ENCODE assay signal across 8 cellular contexts in the genomic region with DNA sequence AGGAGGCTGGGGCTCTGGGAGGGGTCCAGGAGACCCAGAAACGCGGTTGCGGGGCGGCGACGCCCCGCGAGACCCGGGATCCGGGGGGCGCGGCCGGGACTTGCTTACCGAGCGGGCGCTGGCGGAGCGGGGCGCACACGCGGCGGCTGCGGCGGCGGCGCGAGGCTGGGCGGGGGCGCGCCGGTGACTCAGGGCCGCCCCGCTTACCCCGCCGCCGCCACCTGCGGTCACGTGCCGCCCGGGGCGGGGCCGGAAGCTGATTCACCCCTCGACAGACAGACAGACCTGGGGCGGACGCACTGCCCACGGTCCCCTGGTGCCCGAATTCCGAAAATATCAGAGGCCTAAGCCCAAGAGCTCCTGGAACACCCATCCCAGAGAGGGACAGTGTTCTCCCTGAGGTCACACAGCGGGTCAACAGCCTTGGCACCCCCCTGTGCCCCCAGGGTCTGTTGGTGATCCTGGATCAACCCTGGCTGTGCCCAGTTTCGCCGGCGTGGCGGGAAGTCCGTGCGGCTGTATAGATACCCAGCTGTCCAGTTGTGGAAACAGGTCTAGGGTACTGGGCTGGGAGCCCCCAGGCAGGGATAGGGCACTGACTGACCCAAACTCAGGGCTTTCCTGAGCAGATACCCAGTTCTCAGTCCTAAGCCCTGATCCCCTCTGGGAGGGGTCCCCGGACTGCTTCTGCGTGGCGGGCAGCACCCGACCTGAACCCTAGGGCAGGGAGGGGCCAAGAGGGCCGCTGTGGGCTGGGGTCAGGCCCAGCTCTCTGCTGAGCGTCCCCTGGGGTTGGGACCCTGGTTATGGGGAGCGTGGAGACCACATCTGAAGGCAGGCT. TPM values are rescaled to one million over a fixed set of nuclear protein-coding genes. Genes with fewer than 3 reads are reported as not detected.
DNase-seq lines count a peak whose midpoint lies in the region; ATAC-seq, FAIRE-seq and TF ChIP-seq lines count a peak whose summit lies in the region.

A gene with protein sequence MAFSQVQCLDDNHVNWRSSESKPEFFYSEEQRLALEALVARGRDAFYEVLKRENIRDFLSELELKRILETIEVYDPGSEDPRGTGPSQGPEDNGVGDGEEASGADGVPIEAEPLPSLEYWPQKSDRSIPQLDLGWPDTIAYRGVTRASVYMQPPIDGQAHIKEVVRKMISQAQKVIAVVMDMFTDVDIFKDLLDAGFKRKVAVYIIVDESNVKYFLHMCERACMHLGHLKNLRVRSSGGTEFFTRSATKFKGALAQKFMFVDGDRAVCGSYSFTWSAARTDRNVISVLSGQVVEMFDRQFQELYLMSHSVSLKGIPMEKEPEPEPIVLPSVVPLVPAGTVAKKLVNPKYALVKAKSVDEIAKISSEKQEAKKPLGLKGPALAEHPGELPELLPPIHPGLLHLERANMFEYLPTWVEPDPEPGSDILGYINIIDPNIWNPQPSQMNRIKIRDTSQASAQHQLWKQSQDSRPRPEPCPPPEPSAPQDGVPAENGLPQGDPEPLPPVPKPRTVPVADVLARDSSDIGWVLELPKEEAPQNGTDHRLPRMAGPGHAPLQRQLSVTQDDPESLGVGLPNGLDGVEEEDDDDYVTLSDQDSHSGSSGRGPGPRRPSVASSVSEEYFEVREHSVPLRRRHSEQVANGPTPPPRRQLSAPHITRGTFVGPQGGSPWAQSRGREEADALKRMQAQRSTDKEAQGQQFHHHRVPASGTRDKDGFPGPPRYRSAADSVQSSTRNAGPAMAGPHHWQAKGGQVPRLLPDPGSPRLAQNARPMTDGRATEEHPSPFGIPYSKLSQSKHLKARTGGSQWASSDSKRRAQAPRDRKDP (minus strand): TSS at position 164 of the 841 bp plus-strand sequence. CDS start 723 bp downstream, outside the sequence.

- ATAC-seq in HG02642 (IDR thresholded peaks at IDR 0.05; ENCODE audit: poor library complexity, unreplicated experiment) = peak; percentile 76
- peak; percentile 85 for ATAC-seq in activated CD8-positive, alpha-beta T cell treated with anti-CD3 and anti-CD28 coated beads, Interleukin-2, amount 10 ng/mL, durations not matched to agents 7 days and 5 days
- peak; percentile 85 for ATAC-seq in mucosa of descending colon

- H3K36me3 Mint-ChIP-seq in activated CD8-positive, alpha-beta T cell treated with anti-CD3 and anti-CD28 coated beads, Interleukin-2, amount 10 ng/mL, durations not matched to agents 7 days and 5 days (ENCODE audit: low read depth) = no peaks in the 10 kb centered on the region

- H3K27me3 Mint-ChIP-seq in activated CD8-positive, alpha-beta T cell treated with anti-CD3 and anti-CD28 coated beads, Interleukin-2, amount 10 ng/mL, durations not matched to agents 7 days and 5 days (ENCODE audit: low read depth) = peaks cover 19% of the 10 kb centered on the region

- H3K27me3 ChIP-seq in H1 (replicated peaks in 1 of 4; ENCODE audit: control insufficient read depth in 3 of 4, extremely low read depth in 1 of 4, insufficient read depth in 3 of 4, low read length in 3 of 4) = no peaks in the 10 kb centered on the region

- WGBS in H1 (ENCODE audit: extremely low coverage in 1 of 2, insufficient coverage in 1 of 2, insufficient read length in 1 of 2, insufficient replicate concordance in 2 of 2, low coverage in 1 of 2, low lambda C conversion rate in 2 of 2, missing lambda C conversion rate in 1 of 2), 2 experiments = 19% methylated on average over 42 of the region's 62 CpGs; no CpG with 5 or more reads in 1 of the 2 experiments

- H3K4me1 Mint-ChIP-seq in activated CD8-positive, alpha-beta T cell treated with anti-CD3 and anti-CD28 coated beads, Interleukin-2, amount 10 ng/mL, durations not matched to agents 7 days and 5 days (ENCODE audit: low read depth) = peaks cover 23% of the 10 kb centered on the region

- H4K8ac ChIP-seq in H1 (ENCODE audit: extremely low read depth, insufficient read depth, low read length) = peak within 1 kb of the TSS; percentile 92

- DNase-seq in NCI-H2227 (lab: John Stamatoyannopoulos, UW; ENCODE audit: unreplicated experiment) (peak; percentile 61), H1 (ENCODE audit: low read depth in 1 of 2, low spot score in 2 of 2) (peak; percentile 47 to 85), mucosa of descending colon (peak; percentile 93 to 96 (median 94)), DMS153 (lab: John Stamatoyannopoulos, UW) (no peak)
- peak; percentile 87 for DNase-seq in activated CD8-positive, alpha-beta T cell treated with anti-CD3 and anti-CD28 coated beads, Interleukin-2, amount 10 ng/mL, durations not matched to agents 7 days and 5 days
- peak; percentile 73 to 76 for DNase-seq in stimulated activated CD8-positive, alpha-beta memory T cell treated with anti-CD3 and anti-CD28 coated beads, Interleukin-7, amount 100 ng/mL, for 1 hour (ENCODE audit: low read depth in 2 of 2)

- no peak for TF ChIP-seq EP300 in H1 (IDR thresholded peaks at IDR 0.05; ENCODE audit: borderline replicate concordance in 1 of 2, low read depth in 2 of 2, low read length in 2 of 2)

- H2BK120ac ChIP-seq in H1 (replicated peaks; ENCODE audit: low read depth, low read length) = no peak within 1 kb of the TSS

- intact Hi-C loops in mucosa of descending colon (cut with DNase I, micrococcal nuclease) = no loop called here

- CTCF ChIA-PET in activated CD8-positive, alpha-beta T cell treated with anti-CD3 and anti-CD28 coated beads, Interleukin-2, amount 10 ng/mL, durations not matched to agents 7 days and 5 days (lab: Charles Lee) = interaction anchor here (1.2 kb wide), 1 partner anchor 45 kb away, joined by 3 read pairs; no protein-coding TSS in a partner anchor
- CTCF ChIA-PET in H1 (lab: Charles Lee; ENCODE audit: partially characterized antibody) = interaction anchor here (0.7 to 1.3 kb wide), 3 partner anchors 11 to 44 kb away, joined by 3 to 4 read pairs (median 3); no protein-coding TSS in a partner anchor

- peak within 1 kb of the TSS; percentile 84 for H4K91ac ChIP-seq in H1 (replicated peaks; ENCODE audit: insufficient read length, low read length)

- FAIRE-seq in H1 (lab: Jason Lieb, UNC) = no peak

- POLR2A ChIA-PET in activated CD8-positive, alpha-beta T cell treated with anti-CD3 and anti-CD28 coated beads, Interleukin-2, amount 10 ng/mL, durations not matched to agents 7 days and 5 days (lab: Charles Lee) = interaction anchor here (1.1 to 1.8 kb wide), 3 partner anchors 13 to 18 kb away, joined by 3 to 7 read pairs (median 4); no protein-coding TSS in a partner anchor
- POLR2A ChIA-PET in H1 (lab: Charles Lee; ENCODE audit: partially characterized antibody) = interaction anchor here (0.6 to 4.1 kb wide), 7 partner anchors 8 to 289 kb away, joined by 3 to 21 read pairs (median 3); no protein-coding TSS in a partner anchor

- peak within 1 kb of the TSS; percentile 68; the same call in 1 of the 2 replicates for H2AFZ ChIP-seq in H1 (ENCODE audit: low read length)

- H3K9ac ChIP-seq in H1 (replicated peaks in 1 of 4; ENCODE audit: extremely low read depth in 1 of 4, low read depth in 3 of 4, low read length in 3 of 4) = peak within 1 kb of the TSS; percentile 51 to 80 (median 60)

- no peak within 1 kb of the TSS for H3K23ac ChIP-seq in H1 (ENCODE audit: insufficient read length)

- H2BK20ac ChIP-seq in H1 (ENCODE audit: low read length) = 0 out of 2 replicates have a peak within 1 kb of the TSS, but pooled peaks have one; percentile 48

- H3K79me1 ChIP-seq in H1 (ENCODE audit: low read depth, low read length) = peaks cover 25% of the 10 kb centered on the region

- H3K4me3 ChIP-seq in H1 (ENCODE audit: extremely low read depth in 1 of 4, insufficient read depth in 2 of 4, low read depth in 3 of 4, low read length in 4 of 4) (peak within 1 kb of the TSS; percentile 54 to 92 (median 82)), mucosa of descending colon (peak within 1 kb of the TSS; percentile 57)

- peak within 1 kb of the TSS; percentile 37 for H3K56ac ChIP-seq in H1 (replicated peaks; ENCODE audit: insufficient read length, low read depth, low read length)

- H2BK5ac ChIP-seq in H1 (ENCODE audit: low read depth, low read length) = peak within 1 kb of the TSS; percentile 91

- H3K4ac ChIP-seq in H1 (replicated peaks; ENCODE audit: insufficient read length, low read depth, low read length) = no peak within 1 kb of the TSS

- peak within 1 kb of the TSS; percentile 95; the same call in 1 of the 2 replicates for H2BK15ac ChIP-seq in H1 (ENCODE audit: low read length)

- peak within 1 kb of the TSS; percentile 82; the same call in 1 of the 2 replicates for H2AK5ac ChIP-seq in H1 (ENCODE audit: low read depth, low read length)

- H3K4me2 ChIP-seq in H1 (ENCODE audit: insufficient read depth in 1 of 2, low read depth in 2 of 2, low read length in 2 of 2) = peak within 1 kb of the TSS; percentile 97

- TF ChIP-seq POLR2A in GM15510 (IDR thresholded peaks at IDR 0.05; ENCODE audit: borderline replicate concordance, extremely low read depth, insufficient read length) = peak; percentile 68
- no peak for TF ChIP-seq POLR2A in H1 (IDR thresholded peaks at IDR 0.05; ENCODE audit: control extremely low read depth in 1 of 2, low read depth in 2 of 2, low read length in 2 of 2)

- H4K20me1 ChIP-seq in H1 (replicated peaks in 1 of 2; ENCODE audit: control insufficient read depth in 1 of 2, insufficient read depth in 2 of 2, low read length in 2 of 2) = peaks cover 13 to 25% of the 10 kb centered on the region in 2 experiments

- H3K79me2 ChIP-seq in H1 (ENCODE audit: control insufficient read depth in 1 of 2, insufficient read depth in 2 of 2, low read length in 2 of 2) = peaks cover 0 to 40% of the 10 kb centered on the region in 2 experiments; a peak in 2 of 4 replicates

- peak within 1 kb of the TSS; percentile 75; the same call in 1 of the 2 replicates for H3K27ac ChIP-seq in H1 (ENCODE audit: low read depth, low read length)

- TF ChIP-seq CTCF in H1 (IDR thresholded peaks at IDR 0.05; ENCODE audit: control extremely low read depth in 1 of 3, insufficient read depth in 1 of 3, low read depth in 1 of 3, low read length in 3 of 3) = no peak
- no peak for TF ChIP-seq CTCF in mucosa of descending colon (IDR thresholded peaks at IDR 0.05)

- H3K4me3 Mint-ChIP-seq in activated CD8-positive, alpha-beta T cell treated with anti-CD3 and anti-CD28 coated beads, Interleukin-2, amount 10 ng/mL, durations not matched to agents 7 days and 5 days = peak within 1 kb of the TSS; percentile 82

- H3K36me3 ChIP-seq in H1 (ENCODE audit: control insufficient read depth in 2 of 4, insufficient read depth in 4 of 4, low read length in 3 of 4) (peaks cover 2 to 20% (median 6%) of the 10 kb centered on the region in 4 experiments; a peak in 6 of 8 replicates), mucosa of descending colon (ENCODE audit: low read depth) (no peaks in the 10 kb centered on the region)

- H3K14ac ChIP-seq in H1 (ENCODE audit: insufficient read length) = no peak within 1 kb of the TSS

- peaks cover 10% of the 10 kb centered on the region for H3K23me2 ChIP-seq in H1 (ENCODE audit: low read depth, low read length)

- H4K5ac ChIP-seq in H1 (ENCODE audit: insufficient read length, low read depth, low read length) = peak within 1 kb of the TSS; percentile 75

- H3K27ac Mint-ChIP-seq in activated CD8-positive, alpha-beta T cell treated with anti-CD3 and anti-CD28 coated beads, Interleukin-2, amount 10 ng/mL, durations not matched to agents 7 days and 5 days = peak within 1 kb of the TSS; percentile 72

- H3K4me1 ChIP-seq in H1 (replicated peaks in 1 of 4; ENCODE audit: control insufficient read depth in 3 of 4, insufficient read depth in 4 of 4, low read length in 3 of 4) (peaks cover 0 to 23% (median 18%) of the 10 kb centered on the region in 4 experiments; a peak in 6 of 7 replicates), mucosa of descending colon (ENCODE audit: low read depth) (peaks cover 29% of the 10 kb centered on the region)

- no peaks in the 10 kb centered on the region for H3K9me3 Mint-ChIP-seq in activated CD8-positive, alpha-beta T cell treated with anti-CD3 and anti-CD28 coated beads, Interleukin-2, amount 10 ng/mL, durations not matched to agents 7 days and 5 days (ENCODE audit: insufficient read depth)

- H2BK12ac ChIP-seq in H1 (ENCODE audit: low read depth, low read length) = 0 out of 2 replicates have a peak within 1 kb of the TSS, but pooled peaks have one; percentile 84

- H3K9me3 ChIP-seq in H1 (ENCODE audit: insufficient read depth in 2 of 2, low read depth in 1 of 2, low read length in 1 of 2) (peaks cover 0 to 6% of the 10 kb centered on the region in 2 experiments; a peak in 2 of 4 replicates), mucosa of descending colon (no peaks in the 10 kb centered on the region)

- TF ChIP-seq RAD21 in H1 (IDR thresholded peaks at IDR 0.05 in 1 of 2, conservative IDR thresholded peaks at IDR 0.05 in 1 of 2; ENCODE audit: low read depth in 2 of 2, low read length in 2 of 2) = no peak

- peak within 1 kb of the TSS; percentile 95 for H3K18ac ChIP-seq in H1 (ENCODE audit: extremely low read depth, low read length)

RNA-seq across cellular contexts. Expression of the gene that starts here (rescaled TPM):
- total RNA-seq in activated CD8-positive, alpha-beta T cell treated with anti-CD3 and anti-CD28 coated beads, Interleukin-2, amount 10 ng/mL, durations not matched to agents 7 days and 5 days = 1 to 10 TPM; 4.0 to 4.5 TPM
- total RNA-seq in H1 (2021; fragmentation: NEBNext Ultra II Directional; extraction: Animal tissue kit (Norgen Biotek cat#: 25700)) = 28.7 and 29.0 TPM in 2 replicates
- 15.4 and 21.3 TPM in 2 replicates for polyA plus RNA-seq in H1 (2011; rRNA removed)
- 14.3 TPM for polyA plus RNA-seq in H1 (2011; cell fraction: cytosol; rRNA removed)
- polyA plus RNA-seq in H1 (2011; cell fraction: nucleus; rRNA removed) = 29.6 TPM
- 13.8 to 20.5 TPM (median 18.5 TPM) in 4 replicates for polyA plus RNA-seq in H1 (2012, experiment 1 of 2)
- polyA plus RNA-seq in H1 (2012, experiment 2 of 2) = 20.3 TPM
- polyA plus RNA-seq in H1 (2013, experiment 1 of 2) = 13.9 TPM
- 13.4 TPM for polyA plus RNA-seq in H1 (2013, experiment 2 of 2)
- polyA minus RNA-seq in H1 (2011; rRNA and poly(A)+ RNA removed) = 20.1 and 21.0 TPM in 2 replicates
- polyA minus RNA-seq in H1 (2011; cell fraction: cytosol; rRNA and poly(A)+ RNA removed) = 21.6 TPM
- polyA minus RNA-seq in H1 (2011; cell fraction: nucleus; rRNA and poly(A)+ RNA removed) = 22.7 TPM
- 10 to 100 TPM; 18.9 to 40.4 (median 29.1) TPM for total RNA-seq in mucosa of descending colon
